ENCODE assay signal across 8 cellular contexts in the genomic region with DNA sequence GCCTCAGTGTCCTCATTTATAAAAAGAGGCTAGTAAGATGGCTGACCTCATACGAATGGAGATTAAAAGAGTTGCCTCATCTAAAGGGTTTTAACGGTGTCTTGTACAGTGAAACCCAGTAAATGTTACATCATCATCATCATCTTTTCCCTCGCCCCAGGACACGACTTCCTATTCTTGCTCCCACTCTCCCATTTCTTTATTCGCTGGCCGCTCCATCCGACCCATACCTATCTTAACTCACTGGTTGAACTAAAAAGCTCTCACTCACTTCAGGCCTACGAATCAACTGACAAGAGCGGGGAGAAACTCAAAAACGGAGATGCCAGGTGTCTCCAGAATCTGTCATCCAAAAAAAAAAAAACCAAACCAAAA. TPM values are rescaled to one million over a fixed set of nuclear protein-coding genes. Genes with fewer than 3 reads are reported as not detected.
DNase-seq lines count a peak whose midpoint lies in the region; ATAC-seq and TF ChIP-seq lines count a peak whose summit lies in the region.

No MANE protein-coding gene starts in this region.

- H3K36me3 ChIP-seq in H7 (replicated peaks; ENCODE audit: control insufficient read depth, insufficient read depth, low read length) (peaks cover 2% of the 10 kb centered on the region), brain microvascular endothelial cell (replicated peaks) (peaks cover 1% of the 10 kb centered on the region), tibial artery (peaks cover 10 to 23% (median 17%) of the 10 kb centered on the region in 3 donors)

- intact Hi-C loops in tibial artery (cut with DNase I; ENCODE audit: low total_unique reads), result loop anchor here (2.0 kb wide), 2 partner anchors 53 to 115 kb away; no protein-coding TSS in a partner anchor

- peaks cover 0 to 26% (median 5%) of the 10 kb centered on the region in 4 donors for H3K4me1 ChIP-seq in tibial artery

- no peaks in the 10 kb centered on the region; the same call in 1 of the 2 replicates for H3K27me3 ChIP-seq in H7 (ENCODE audit: control insufficient read depth, insufficient read depth, low read length)
- H3K27me3 ChIP-seq in brain microvascular endothelial cell (replicated peaks), result no peaks in the 10 kb centered on the region
- no peaks in the 10 kb centered on the region for H3K27me3 ChIP-seq in tibial artery

- H3K9me3 ChIP-seq in tibial artery, result no peaks in the 10 kb centered on the region

- peak; percentile 8 to 9 for ATAC-seq in activated CD4-positive, CD25-positive, alpha-beta regulatory T cell treated with anti-CD3 and anti-CD28 coated beads, Interleukin-2, amount 50 U/mL, for 24 hours
- ATAC-seq in GM18519 (IDR thresholded peaks at IDR 0.05; ENCODE audit: low FRiP score, unreplicated experiment), result no peak

- no peak for DNase-seq in activated CD4-positive, CD25-positive, alpha-beta regulatory T cell treated with anti-CD3 and anti-CD28 coated beads, Interleukin-2, amount 50 U/mL, for 72 hours
- DNase-seq in H7, result peak; percentile 20
- DNase-seq in MV-4-11 (lab: John Stamatoyannopoulos, UW), result peak; percentile 70
- peak; percentile 17 for DNase-seq in brain microvascular endothelial cell
- peak; percentile 42 for DNase-seq in kidney tubule cell (ENCODE audit: low spot score)
- DNase-seq in tibial artery, result peak in 1 of 2 donors; percentile 36

- H3K27ac ChIP-seq in brain microvascular endothelial cell (peak overlapping the region; percentile 53), tibial artery (peak overlapping the region; percentile 85 to 91)

- no peak for TF ChIP-seq CTCF in brain microvascular endothelial cell (IDR thresholded peaks at IDR 0.05; ENCODE audit: low read depth, low read length, missing control alignments)
- no peak for TF ChIP-seq CTCF in tibial artery (IDR thresholded peaks at IDR 0.05)

- in situ Hi-C loops in brain microvascular endothelial cell (cut with HindIII; ENCODE audit: low pct_ligation_motif_present, low sequenced_read_pairs), result no loop called here

- H3K4me3 ChIP-seq in H7 (ENCODE audit: insufficient read depth, low read depth, low read length), result peak overlapping the region; percentile 75
- peak overlapping the region; percentile 83 for H3K4me3 ChIP-seq in brain microvascular endothelial cell (ENCODE audit: low read depth, low read length)
- H3K4me3 ChIP-seq in tibial artery, result peak overlapping the region; percentile 57 to 74

RNA-seq across cellular contexts. Expression of a gene that starts 0.5 kb away (rescaled TPM):
- 4.8 and 9.2 TPM in 2 replicates for total RNA-seq in H7 (2014; rRNA removed; shearing (Covaris generic))

RNA-seq across cellular contexts. Expression of a gene that starts 55.8 kb away (rescaled TPM):
- total RNA-seq in H7 (2014; rRNA removed; shearing (Covaris generic)), result 0.07 TPM in 2 replicates
